ENCODE assay signal across 8 cellular contexts in the genomic region with DNA sequence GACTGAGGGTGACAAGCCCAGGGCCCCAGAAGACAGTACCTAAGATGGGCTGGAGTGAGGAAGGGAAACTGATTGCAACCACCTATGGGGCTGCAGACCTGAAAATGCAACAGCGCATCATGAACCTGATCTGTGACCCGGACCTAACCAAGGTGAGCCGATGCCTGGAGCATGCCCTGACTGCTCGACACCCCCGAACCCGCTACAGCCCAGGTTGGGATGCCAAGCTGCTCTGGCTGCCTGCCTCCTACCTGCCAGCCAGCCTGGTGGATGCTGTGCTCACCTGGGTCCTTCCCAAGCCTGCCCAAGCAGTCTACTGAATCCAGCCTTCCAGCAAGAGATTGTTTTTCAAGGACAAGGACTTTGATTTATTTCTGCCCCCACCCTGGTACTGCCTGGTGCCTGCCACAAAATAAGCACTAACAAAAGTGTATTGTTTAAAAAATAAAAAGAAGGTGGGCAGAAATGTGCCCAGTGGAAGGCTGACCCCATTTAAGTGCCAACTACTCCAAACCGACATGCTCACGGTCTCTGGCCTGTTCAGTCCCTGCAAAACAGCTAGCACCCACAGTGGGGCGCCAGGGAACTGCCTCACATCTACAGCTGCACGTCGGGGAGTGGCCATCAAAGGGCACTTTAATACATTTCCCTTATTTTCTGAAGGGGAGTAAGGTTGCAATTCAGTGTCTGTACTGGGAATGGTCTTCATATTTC. TPM values are rescaled to one million over a fixed set of nuclear protein-coding genes. Genes with fewer than 3 reads are reported as not detected.
A peak's percentile ranks its signal among the peaks of the same experiment; 100 is the strongest.
DNase-seq lines count a peak whose midpoint lies in the region; TF ChIP-seq lines count a peak whose summit lies in the region.

No MANE protein-coding gene starts in this region.

- no peak overlapping the region for H3K4me2 ChIP-seq in Karpas-422 (ENCODE audit: low read depth, low read length, poor library complexity, severe bottlenecking)
- H3K4me2 ChIP-seq in SU-DHL-6 (ENCODE audit: low read depth, low read length, poor library complexity, severe bottlenecking), result no peak overlapping the region

- H4K20me1 ChIP-seq in Karpas-422 (ENCODE audit: insufficient read depth, low read depth, low read length) (no peaks in the 10 kb centered on the region), SU-DHL-6 (ENCODE audit: low read depth, low read length) (no peaks in the 10 kb centered on the region)

- H3K4me3 ChIP-seq in Karpas-422 (ENCODE audit: low read length) (no peak overlapping the region), SU-DHL-6 (ENCODE audit: insufficient read depth, low read length, poor library complexity, severe bottlenecking) (no peak overlapping the region)

- 0 out of 2 replicates have a peak overlapping the region, but pooled peaks have one; percentile 10 for H3K27ac ChIP-seq in Karpas-422 (ENCODE audit: low read length)
- H3K27ac ChIP-seq in SU-DHL-6 (ENCODE audit: low read depth, low read length), result no peak overlapping the region

- no peaks in the 10 kb centered on the region for H3K9me3 ChIP-seq in Karpas-422 (ENCODE audit: low read length)
- no peaks in the 10 kb centered on the region for H3K9me3 ChIP-seq in SU-DHL-6 (ENCODE audit: insufficient read depth, low read length)

- H3K9me2 ChIP-seq in Karpas-422 (replicated peaks; ENCODE audit: insufficient read depth, low read length), result no peaks in the 10 kb centered on the region
- no peaks in the 10 kb centered on the region for H3K9me2 ChIP-seq in SU-DHL-6 (replicated peaks; ENCODE audit: insufficient read depth, low read length)

- H3K36me3 ChIP-seq in Karpas-422 (ENCODE audit: insufficient read depth, low read length) (no peaks in the 10 kb centered on the region), SU-DHL-6 (ENCODE audit: low read length) (no peaks in the 10 kb centered on the region)

- peaks cover 16% of the 10 kb centered on the region for H3F3A ChIP-seq in SU-DHL-6 (ENCODE audit: insufficient read depth)

- peak; percentile 55 for DNase-seq in GDM1 (lab: John Stamatoyannopoulos, UW)
- peak; percentile 91 for DNase-seq in Karpas-422
- peak; percentile 78 for DNase-seq in astrocyte of the hippocampus (ENCODE audit: low read depth, low spot score)
- peak; percentile 46 for DNase-seq in iPS-NIHi7 (ENCODE audit: extremely low spot score)
- DNase-seq in stimulated activated CD4-positive, alpha-beta T cell treated with anti-CD3 and anti-CD28 coated beads, Interleukin-15, amount 100 ng/mL, for 1 hour (ENCODE audit: low read depth in 1 of 2, low spot score in 1 of 2), result peak; percentile 40 to 48
- DNase-seq in epidermal melanocyte (ENCODE audit: insufficient read length, low spot score), result no peak
- DNase-seq in HPDE6-E6E7 (ENCODE audit: extremely low spot score), result no peak

- no peaks in the 10 kb centered on the region for H3K27me3 ChIP-seq in Karpas-422 (ENCODE audit: low read length)
- no peaks in the 10 kb centered on the region for H3K27me3 ChIP-seq in SU-DHL-6 (ENCODE audit: low read length)

- H3K79me2 ChIP-seq in Karpas-422 (ENCODE audit: low read length) (peaks cover 14% of the 10 kb centered on the region), SU-DHL-6 (ENCODE audit: insufficient read depth, low read length) (0 out of 2 replicates have a peak, but pooled peaks cover 6% of the 10 kb centered on the region)

- no peak overlapping the region for H2AFZ ChIP-seq in Karpas-422 (ENCODE audit: low read length)
- H2AFZ ChIP-seq in SU-DHL-6 (ENCODE audit: low read depth, low read length, severe bottlenecking), result no peak overlapping the region

- H3K4me1 ChIP-seq in Karpas-422 (ENCODE audit: low read length), result peaks cover 27% of the 10 kb centered on the region

- peak; percentile 61 for TF ChIP-seq CTCF in SU-DHL-6 (IDR thresholded peaks at IDR 0.05; ENCODE audit: insufficient read depth, low read length, poor library complexity, severe bottlenecking)

- H3K9ac ChIP-seq in Karpas-422 (ENCODE audit: low read length) (no peak overlapping the region), SU-DHL-6 (ENCODE audit: low read length) (no peak overlapping the region)

RNA-seq across cellular contexts. Expression of a gene that starts 4.2 kb away (rescaled TPM):
- 12.4 and 12.8 TPM in 2 replicates for total RNA-seq in Karpas-422 (2014; rRNA removed; shearing (Covaris generic); ENCODE audit: low replicate concordance)

RNA-seq across cellular contexts. Expression of a gene that starts 4.4 kb away (rescaled TPM):
- total RNA-seq in Karpas-422 (2014; rRNA removed; shearing (Covaris generic); ENCODE audit: low replicate concordance), result 150 and 266 TPM in 2 replicates

RNA-seq across cellular contexts. Expression of a gene that starts 8.5 kb away (rescaled TPM):
- total RNA-seq in Karpas-422 (2014; rRNA removed; shearing (Covaris generic); ENCODE audit: low replicate concordance), result 83.4 and 191 TPM in 2 replicates

RNA-seq across cellular contexts. Expression of a gene that starts 16.7 kb away (rescaled TPM):
- total RNA-seq in Karpas-422 (2014; rRNA removed; shearing (Covaris generic); ENCODE audit: low replicate concordance), result 0.78 and 2.6 TPM in 2 replicates

RNA-seq across cellular contexts. Expression of a gene that starts 18.5 kb away (rescaled TPM):
- total RNA-seq in Karpas-422 (2014; rRNA removed; shearing (Covaris generic); ENCODE audit: low replicate concordance), result 2.9 and 7.8 TPM in 2 replicates

Comparison
In these comparisons a context has a peak if more than half of its experiments do, and no peak if none do; other contexts are left out.
1. DNase-seq: peak in GDM1 (single experiment), Karpas-422 (single experiment), astrocyte of the hippocampus (single experiment), iPS-NIHi7 (single experiment) and stimulated activated CD4-positive, alpha-beta T cell treated with anti-CD3 and anti-CD28 coated beads, Interleukin-15, amount 100 ng/mL, for 1 hour (2 of 2); none in epidermal melanocyte (single experiment) and HPDE6-E6E7 (single experiment).